In the genomic region with DNA sequence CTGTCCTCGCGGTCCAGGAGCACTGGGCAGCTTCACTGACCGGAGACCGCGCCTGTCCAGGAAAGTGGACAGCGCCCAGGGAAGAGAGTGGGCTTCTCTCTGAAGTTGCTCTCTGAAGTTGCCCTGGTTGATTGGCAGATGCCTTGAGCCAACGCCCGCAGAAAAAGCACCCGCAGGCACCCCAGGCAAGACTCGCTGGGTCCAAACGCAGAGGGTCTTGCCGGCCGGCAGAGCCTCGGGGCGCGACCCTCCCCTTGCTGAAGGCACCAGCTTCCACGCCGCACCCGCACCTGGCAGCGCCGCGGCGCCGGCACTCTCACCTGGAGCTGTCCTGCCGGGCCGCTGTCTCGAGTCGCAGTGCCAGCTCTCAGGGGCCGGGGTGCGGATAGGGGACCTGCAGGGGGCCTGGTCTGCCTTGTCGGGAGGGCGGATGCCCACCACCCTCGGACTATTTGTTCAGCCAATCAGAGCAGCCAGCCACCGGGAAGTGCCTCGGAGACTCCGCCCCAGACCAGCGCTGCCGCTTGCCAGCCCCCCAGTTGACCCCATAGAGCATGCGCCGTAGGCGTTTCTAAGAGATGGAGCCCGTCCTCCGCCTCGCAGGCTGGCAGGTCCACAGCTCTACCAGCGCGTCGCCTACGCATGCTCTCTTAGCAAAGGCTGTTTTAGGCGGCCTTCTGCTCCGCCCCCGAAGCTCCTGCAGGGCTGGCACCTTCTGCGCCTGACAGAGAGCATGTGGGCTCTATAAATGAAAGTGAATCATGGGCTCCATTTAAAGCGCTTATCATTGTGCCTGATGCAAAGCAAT, we compare ENCODE assay signal across 1 cellular context.
TF ChIP-seq lines count a peak whose summit lies in the region.

A gene (minus strand): TSS at position 359 of the 808 bp plus-strand sequence. CDS start 4,127 bp downstream, outside the sequence.

TF ChIP-seq in HepG2, 621 proteins besides CTCF, POLR2A, EP300 and RAD21 (continued from another document and continues in another):
- TF ChIP-seq, protein P1, sequence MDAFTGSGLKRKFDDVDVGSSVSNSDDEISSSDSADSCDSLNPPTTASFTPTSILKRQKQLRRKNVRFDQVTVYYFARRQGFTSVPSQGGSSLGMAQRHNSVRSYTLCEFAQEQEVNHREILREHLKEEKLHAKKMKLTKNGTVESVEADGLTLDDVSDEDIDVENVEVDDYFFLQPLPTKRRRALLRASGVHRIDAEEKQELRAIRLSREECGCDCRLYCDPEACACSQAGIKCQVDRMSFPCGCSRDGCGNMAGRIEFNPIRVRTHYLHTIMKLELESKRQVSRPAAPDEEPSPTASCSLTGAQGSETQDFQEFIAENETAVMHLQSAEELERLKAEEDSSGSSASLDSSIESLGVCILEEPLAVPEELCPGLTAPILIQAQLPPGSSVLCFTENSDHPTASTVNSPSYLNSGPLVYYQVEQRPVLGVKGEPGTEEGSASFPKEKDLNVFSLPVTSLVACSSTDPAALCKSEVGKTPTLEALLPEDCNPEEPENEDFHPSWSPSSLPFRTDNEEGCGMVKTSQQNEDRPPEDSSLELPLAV (CRISPR knock-in tag; conservative IDR thresholded peaks at IDR 0.05; ENCODE audit: low read depth): no peak
- TF ChIP-seq ZBTB38 (CRISPR knock-in tag; IDR thresholded peaks at IDR 0.05): no peak
- no peak for TF ChIP-seq HIVEP1 (CRISPR knock-in tag; IDR thresholded peaks at IDR 0.05)
- TF ChIP-seq NCOA5 (CRISPR knock-in tag; IDR thresholded peaks at IDR 0.05): no peak
- no peak for TF ChIP-seq TCF7 (IDR thresholded peaks at IDR 0.05; ENCODE audit: low read depth)
- no peak for TF ChIP-seq IKZF1 (IDR thresholded peaks at IDR 0.05)
- TF ChIP-seq ZMAT3 (CRISPR knock-in tag; conservative IDR thresholded peaks at IDR 0.05): no peak
- no peak for TF ChIP-seq ZFP37 (CRISPR knock-in tag; IDR thresholded peaks at IDR 0.05; ENCODE audit: borderline replicate concordance)
- no peak for TF ChIP-seq GZF1 (CRISPR knock-in tag; IDR thresholded peaks at IDR 0.05)
- TF ChIP-seq PITX1 (CRISPR knock-in tag; IDR thresholded peaks at IDR 0.05): no peak
- TF ChIP-seq NCOA2 (CRISPR knock-in tag; IDR thresholded peaks at IDR 0.05): no peak
- TF ChIP-seq, protein P2, sequence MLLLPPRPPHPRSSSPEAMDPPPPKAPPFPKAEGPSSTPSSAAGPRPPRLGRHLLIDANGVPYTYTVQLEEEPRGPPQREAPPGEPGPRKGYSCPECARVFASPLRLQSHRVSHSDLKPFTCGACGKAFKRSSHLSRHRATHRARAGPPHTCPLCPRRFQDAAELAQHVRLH (CRISPR knock-in tag; IDR thresholded peaks at IDR 0.05; ENCODE audit: borderline replicate concordance, low read depth): no peak; the same call in 1 of the 2 replicates
- TF ChIP-seq, protein P3, sequence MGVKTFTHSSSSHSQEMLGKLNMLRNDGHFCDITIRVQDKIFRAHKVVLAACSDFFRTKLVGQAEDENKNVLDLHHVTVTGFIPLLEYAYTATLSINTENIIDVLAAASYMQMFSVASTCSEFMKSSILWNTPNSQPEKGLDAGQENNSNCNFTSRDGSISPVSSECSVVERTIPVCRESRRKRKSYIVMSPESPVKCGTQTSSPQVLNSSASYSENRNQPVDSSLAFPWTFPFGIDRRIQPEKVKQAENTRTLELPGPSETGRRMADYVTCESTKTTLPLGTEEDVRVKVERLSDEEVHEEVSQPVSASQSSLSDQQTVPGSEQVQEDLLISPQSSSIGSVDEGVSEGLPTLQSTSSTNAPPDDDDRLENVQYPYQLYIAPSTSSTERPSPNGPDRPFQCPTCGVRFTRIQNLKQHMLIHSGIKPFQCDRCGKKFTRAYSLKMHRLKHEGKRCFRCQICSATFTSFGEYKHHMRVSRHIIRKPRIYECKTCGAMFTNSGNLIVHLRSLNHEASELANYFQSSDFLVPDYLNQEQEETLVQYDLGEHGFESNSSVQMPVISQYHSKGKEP (CRISPR knock-in tag; IDR thresholded peaks at IDR 0.05): 0 out of 2 replicates have a peak, but pooled peaks have one; percentile 21
- TF ChIP-seq FOSL1 (CRISPR knock-in tag; IDR thresholded peaks at IDR 0.05; ENCODE audit: borderline replicate concordance): no peak
- TF ChIP-seq, protein P4, sequence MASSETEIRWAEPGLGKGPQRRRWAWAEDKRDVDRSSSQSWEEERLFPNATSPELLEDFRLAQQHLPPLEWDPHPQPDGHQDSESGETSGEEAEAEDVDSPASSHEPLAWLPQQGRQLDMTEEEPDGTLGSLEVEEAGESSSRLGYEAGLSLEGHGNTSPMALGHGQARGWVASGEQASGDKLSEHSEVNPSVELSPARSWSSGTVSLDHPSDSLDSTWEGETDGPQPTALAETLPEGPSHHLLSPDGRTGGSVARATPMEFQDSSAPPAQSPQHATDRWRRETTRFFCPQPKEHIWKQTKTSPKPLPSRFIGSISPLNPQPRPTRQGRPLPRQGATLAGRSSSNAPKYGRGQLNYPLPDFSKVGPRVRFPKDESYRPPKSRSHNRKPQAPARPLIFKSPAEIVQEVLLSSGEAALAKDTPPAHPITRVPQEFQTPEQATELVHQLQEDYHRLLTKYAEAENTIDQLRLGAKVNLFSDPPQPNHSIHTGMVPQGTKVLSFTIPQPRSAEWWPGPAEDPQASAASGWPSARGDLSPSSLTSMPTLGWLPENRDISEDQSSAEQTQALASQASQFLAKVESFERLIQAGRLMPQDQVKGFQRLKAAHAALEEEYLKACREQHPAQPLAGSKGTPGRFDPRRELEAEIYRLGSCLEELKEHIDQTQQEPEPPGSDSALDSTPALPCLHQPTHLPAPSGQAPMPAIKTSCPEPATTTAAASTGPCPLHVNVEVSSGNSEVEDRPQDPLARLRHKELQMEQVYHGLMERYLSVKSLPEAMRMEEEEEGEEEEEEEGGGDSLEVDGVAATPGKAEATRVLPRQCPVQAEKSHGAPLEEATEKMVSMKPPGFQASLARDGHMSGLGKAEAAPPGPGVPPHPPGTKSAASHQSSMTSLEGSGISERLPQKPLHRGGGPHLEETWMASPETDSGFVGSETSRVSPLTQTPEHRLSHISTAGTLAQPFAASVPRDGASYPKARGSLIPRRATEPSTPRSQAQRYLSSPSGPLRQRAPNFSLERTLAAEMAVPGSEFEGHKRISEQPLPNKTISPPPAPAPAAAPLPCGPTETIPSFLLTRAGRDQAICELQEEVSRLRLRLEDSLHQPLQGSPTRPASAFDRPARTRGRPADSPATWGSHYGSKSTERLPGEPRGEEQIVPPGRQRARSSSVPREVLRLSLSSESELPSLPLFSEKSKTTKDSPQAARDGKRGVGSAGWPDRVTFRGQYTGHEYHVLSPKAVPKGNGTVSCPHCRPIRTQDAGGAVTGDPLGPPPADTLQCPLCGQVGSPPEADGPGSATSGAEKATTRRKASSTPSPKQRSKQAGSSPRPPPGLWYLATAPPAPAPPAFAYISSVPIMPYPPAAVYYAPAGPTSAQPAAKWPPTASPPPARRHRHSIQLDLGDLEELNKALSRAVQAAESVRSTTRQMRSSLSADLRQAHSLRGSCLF (CRISPR knock-in tag; IDR thresholded peaks at IDR 0.05; ENCODE audit: borderline replicate concordance): no peak
- TF ChIP-seq ZNF263 (CRISPR knock-in tag; IDR thresholded peaks at IDR 0.05): no peak; the same call in 1 of the 2 replicates
- peak; percentile 56; the same call in 1 of the 2 replicates for TF ChIP-seq RXRA (CRISPR knock-in tag; IDR thresholded peaks at IDR 0.05)
- no peak for TF ChIP-seq ZNF879 (CRISPR knock-in tag; IDR thresholded peaks at IDR 0.05)
- TF ChIP-seq KLF12 (CRISPR knock-in tag; IDR thresholded peaks at IDR 0.05; ENCODE audit: borderline replicate concordance): no peak
- no peak for TF ChIP-seq FOSL2 (CRISPR knock-in tag; IDR thresholded peaks at IDR 0.05)
- TF ChIP-seq KAT2B (IDR thresholded peaks at IDR 0.05; ENCODE audit: borderline replicate concordance, low read depth, low read length): no peak
- TF ChIP-seq MEF2D (CRISPR knock-in tag; IDR thresholded peaks at IDR 0.05): 0 out of 2 replicates have a peak, but pooled peaks have one; percentile 39
- peak; percentile 51 for TF ChIP-seq NR2C2 (CRISPR knock-in tag; IDR thresholded peaks at IDR 0.05; ENCODE audit: borderline replicate concordance)
- TF ChIP-seq ATF1 (CRISPR knock-in tag; IDR thresholded peaks at IDR 0.05): no peak
- no peak for TF ChIP-seq ZNF557 (CRISPR knock-in tag; IDR thresholded peaks at IDR 0.05)
- TF ChIP-seq THYN1 (CRISPR knock-in tag; IDR thresholded peaks at IDR 0.05; ENCODE audit: borderline replicate concordance, low read depth): no peak
- no peak for TF ChIP-seq GFI1 (CRISPR knock-in tag; IDR thresholded peaks at IDR 0.05; ENCODE audit: borderline replicate concordance)
- TF ChIP-seq CEBPB (IDR thresholded peaks at IDR 0.05; ENCODE audit: borderline replicate concordance, low read depth, low read length): no peak
- TF ChIP-seq ZFP36L2 (CRISPR knock-in tag; IDR thresholded peaks at IDR 0.05): no peak
- TF ChIP-seq ZNF615 (CRISPR knock-in tag; IDR thresholded peaks at IDR 0.05; ENCODE audit: borderline replicate concordance): no peak
- TF ChIP-seq ZNF350 (CRISPR knock-in tag; IDR thresholded peaks at IDR 0.05; ENCODE audit: borderline replicate concordance, low read depth): peak; percentile 85
- TF ChIP-seq, protein P5, sequence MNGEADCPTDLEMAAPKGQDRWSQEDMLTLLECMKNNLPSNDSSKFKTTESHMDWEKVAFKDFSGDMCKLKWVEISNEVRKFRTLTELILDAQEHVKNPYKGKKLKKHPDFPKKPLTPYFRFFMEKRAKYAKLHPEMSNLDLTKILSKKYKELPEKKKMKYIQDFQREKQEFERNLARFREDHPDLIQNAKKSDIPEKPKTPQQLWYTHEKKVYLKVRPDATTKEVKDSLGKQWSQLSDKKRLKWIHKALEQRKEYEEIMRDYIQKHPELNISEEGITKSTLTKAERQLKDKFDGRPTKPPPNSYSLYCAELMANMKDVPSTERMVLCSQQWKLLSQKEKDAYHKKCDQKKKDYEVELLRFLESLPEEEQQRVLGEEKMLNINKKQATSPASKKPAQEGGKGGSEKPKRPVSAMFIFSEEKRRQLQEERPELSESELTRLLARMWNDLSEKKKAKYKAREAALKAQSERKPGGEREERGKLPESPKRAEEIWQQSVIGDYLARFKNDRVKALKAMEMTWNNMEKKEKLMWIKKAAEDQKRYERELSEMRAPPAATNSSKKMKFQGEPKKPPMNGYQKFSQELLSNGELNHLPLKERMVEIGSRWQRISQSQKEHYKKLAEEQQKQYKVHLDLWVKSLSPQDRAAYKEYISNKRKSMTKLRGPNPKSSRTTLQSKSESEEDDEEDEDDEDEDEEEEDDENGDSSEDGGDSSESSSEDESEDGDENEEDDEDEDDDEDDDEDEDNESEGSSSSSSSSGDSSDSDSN (CRISPR knock-in tag; IDR thresholded peaks at IDR 0.05): peak; percentile 76
- TF ChIP-seq, protein P6, sequence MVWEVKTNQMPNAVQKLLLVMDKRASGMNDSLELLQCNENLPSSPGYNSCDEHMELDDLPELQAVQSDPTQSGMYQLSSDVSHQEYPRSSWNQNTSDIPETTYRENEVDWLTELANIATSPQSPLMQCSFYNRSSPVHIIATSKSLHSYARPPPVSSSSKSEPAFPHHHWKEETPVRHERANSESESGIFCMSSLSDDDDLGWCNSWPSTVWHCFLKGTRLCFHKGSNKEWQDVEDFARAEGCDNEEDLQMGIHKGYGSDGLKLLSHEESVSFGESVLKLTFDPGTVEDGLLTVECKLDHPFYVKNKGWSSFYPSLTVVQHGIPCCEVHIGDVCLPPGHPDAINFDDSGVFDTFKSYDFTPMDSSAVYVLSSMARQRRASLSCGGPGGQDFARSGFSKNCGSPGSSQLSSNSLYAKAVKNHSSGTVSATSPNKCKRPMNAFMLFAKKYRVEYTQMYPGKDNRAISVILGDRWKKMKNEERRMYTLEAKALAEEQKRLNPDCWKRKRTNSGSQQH (CRISPR knock-in tag; IDR thresholded peaks at IDR 0.05; ENCODE audit: low read depth): peak; percentile 63; the same call in 1 of the 2 replicates
- no peak for TF ChIP-seq CBX1 (IDR thresholded peaks at IDR 0.05; ENCODE audit: low read depth)
- TF ChIP-seq, protein P7, sequence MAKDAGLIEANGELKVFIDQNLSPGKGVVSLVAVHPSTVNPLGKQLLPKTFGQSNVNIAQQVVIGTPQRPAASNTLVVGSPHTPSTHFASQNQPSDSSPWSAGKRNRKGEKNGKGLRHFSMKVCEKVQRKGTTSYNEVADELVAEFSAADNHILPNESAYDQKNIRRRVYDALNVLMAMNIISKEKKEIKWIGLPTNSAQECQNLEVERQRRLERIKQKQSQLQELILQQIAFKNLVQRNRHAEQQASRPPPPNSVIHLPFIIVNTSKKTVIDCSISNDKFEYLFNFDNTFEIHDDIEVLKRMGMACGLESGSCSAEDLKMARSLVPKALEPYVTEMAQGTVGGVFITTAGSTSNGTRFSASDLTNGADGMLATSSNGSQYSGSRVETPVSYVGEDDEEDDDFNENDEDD (CRISPR knock-in tag; IDR thresholded peaks at IDR 0.05; ENCODE audit: borderline replicate concordance): peak; percentile 68; the same call in 1 of the 2 replicates
- TF ChIP-seq ZNF660 (CRISPR knock-in tag; IDR thresholded peaks at IDR 0.05; ENCODE audit: borderline replicate concordance, low read depth): no peak
- TF ChIP-seq, protein P8, sequence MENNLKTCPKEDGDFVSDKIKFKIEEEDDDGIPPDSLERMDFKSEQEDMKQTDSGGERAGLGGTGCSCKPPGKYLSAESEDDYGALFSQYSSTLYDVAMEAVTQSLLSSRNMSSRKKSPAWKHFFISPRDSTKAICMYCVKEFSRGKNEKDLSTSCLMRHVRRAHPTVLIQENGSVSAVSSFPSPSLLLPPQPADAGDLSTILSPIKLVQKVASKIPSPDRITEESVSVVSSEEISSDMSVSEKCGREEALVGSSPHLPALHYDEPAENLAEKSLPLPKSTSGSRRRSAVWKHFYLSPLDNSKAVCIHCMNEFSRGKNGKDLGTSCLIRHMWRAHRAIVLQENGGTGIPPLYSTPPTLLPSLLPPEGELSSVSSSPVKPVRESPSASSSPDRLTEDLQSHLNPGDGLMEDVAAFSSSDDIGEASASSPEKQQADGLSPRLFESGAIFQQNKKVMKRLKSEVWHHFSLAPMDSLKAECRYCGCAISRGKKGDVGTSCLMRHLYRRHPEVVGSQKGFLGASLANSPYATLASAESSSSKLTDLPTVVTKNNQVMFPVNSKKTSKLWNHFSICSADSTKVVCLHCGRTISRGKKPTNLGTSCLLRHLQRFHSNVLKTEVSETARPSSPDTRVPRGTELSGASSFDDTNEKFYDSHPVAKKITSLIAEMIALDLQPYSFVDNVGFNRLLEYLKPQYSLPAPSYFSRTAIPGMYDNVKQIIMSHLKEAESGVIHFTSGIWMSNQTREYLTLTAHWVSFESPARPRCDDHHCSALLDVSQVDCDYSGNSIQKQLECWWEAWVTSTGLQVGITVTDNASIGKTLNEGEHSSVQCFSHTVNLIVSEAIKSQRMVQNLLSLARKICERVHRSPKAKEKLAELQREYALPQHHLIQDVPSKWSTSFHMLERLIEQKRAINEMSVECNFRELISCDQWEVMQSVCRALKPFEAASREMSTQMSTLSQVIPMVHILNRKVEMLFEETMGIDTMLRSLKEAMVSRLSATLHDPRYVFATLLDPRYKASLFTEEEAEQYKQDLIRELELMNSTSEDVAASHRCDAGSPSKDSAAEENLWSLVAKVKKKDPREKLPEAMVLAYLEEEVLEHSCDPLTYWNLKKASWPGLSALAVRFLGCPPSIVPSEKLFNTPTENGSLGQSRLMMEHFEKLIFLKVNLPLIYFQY (CRISPR knock-in tag; IDR thresholded peaks at IDR 0.05; ENCODE audit: borderline replicate concordance): 0 out of 2 replicates have a peak, but pooled peaks have one; percentile 8
- TF ChIP-seq IRX3 (CRISPR knock-in tag; IDR thresholded peaks at IDR 0.05; ENCODE audit: borderline replicate concordance, low read depth): no peak
- peak; percentile 32; the same call in 1 of the 2 replicates for TF ChIP-seq SP2 (CRISPR knock-in tag; IDR thresholded peaks at IDR 0.05)
- TF ChIP-seq NFYB (CRISPR knock-in tag; IDR thresholded peaks at IDR 0.05): peak; percentile 85
